Comparison of ENCODE assay signal across 10 cellular contexts in genomic region chr6:34673079-34673478, GRCh38. TPM values are rescaled to one million over a fixed set of nuclear protein-coding genes. Genes with fewer than 3 reads are reported as not detected.
DNase-seq lines count a peak whose midpoint lies in the region; ATAC-seq, FAIRE-seq and TF ChIP-seq lines count a peak whose summit lies in the region.
"Had no signal": no experiment of that assay in that cellular context is flagged by ENCODE, and none has a peak within 500 bp of the region (broad histone marks: within the 10 kb centered on the region; RNA-seq: fewer than 3 reads in every experiment).

No MANE protein-coding gene starts in this region.

- H3K4me1 Mint-ChIP-seq in stimulated activated naive CD8-positive, alpha-beta T cell treated with anti-CD3 and anti-CD28 coated beads, Interleukin-15, Interleukin-2, amounts not matched to agents 100 ng/mL and 50 ng/mL, for 24 hours (ENCODE audit: low read depth): peaks cover 68% of the 10 kb centered on the region
- H3K4me1 Mint-ChIP-seq in activated CD8-positive, alpha-beta T cell treated with anti-CD3 and anti-CD28 coated beads for 36 hours (ENCODE audit: low read depth): peaks cover 56% of the 10 kb centered on the region

- H3K27ac Mint-ChIP-seq in stimulated activated naive CD8-positive, alpha-beta T cell treated with anti-CD3 and anti-CD28 coated beads, Interleukin-15, Interleukin-2, amounts not matched to agents 100 ng/mL and 50 ng/mL, for 24 hours: peak overlapping the region; percentile 94
- peak overlapping the region; percentile 94 for H3K27ac Mint-ChIP-seq in activated CD8-positive, alpha-beta T cell treated with anti-CD3 and anti-CD28 coated beads for 36 hours

- no peak for TF ChIP-seq CTCF in activated CD8-positive, alpha-beta T cell treated with anti-CD3 and anti-CD28 coated beads for 36 hours (IDR thresholded peaks at IDR 0.05)
- TF ChIP-seq CTCF in HepG2 (CRISPR knock-in tag; IDR thresholded peaks at IDR 0.05) (no peak), coronary artery (IDR thresholded peaks at IDR 0.05) (no peak)

- H4K20me1 ChIP-seq in HepG2 (ENCODE audit: insufficient read depth, low read length): no peaks in the 10 kb centered on the region

- H3K4me1 ChIP-seq in HepG2 (ENCODE audit: insufficient read depth, low read length): peaks cover 91% of the 10 kb centered on the region

- peak overlapping the region; percentile 74 for H3K4me3 Mint-ChIP-seq in stimulated activated naive CD8-positive, alpha-beta T cell treated with anti-CD3 and anti-CD28 coated beads, Interleukin-15, Interleukin-2, amounts not matched to agents 100 ng/mL and 50 ng/mL, for 24 hours
- peak overlapping the region; percentile 55 for H3K4me3 Mint-ChIP-seq in activated CD8-positive, alpha-beta T cell treated with anti-CD3 and anti-CD28 coated beads for 36 hours

- peak overlapping the region; percentile 67 for H3K4me2 ChIP-seq in HepG2 (ENCODE audit: low read depth, low read length)

- TF ChIP-seq EP300 in HepG2 (IDR thresholded peaks at IDR 0.05; ENCODE audit: low read depth in 2 of 2, low read length in 2 of 2) (no peak), HepG2 (CRISPR knock-in tag; IDR thresholded peaks at IDR 0.05; ENCODE audit: borderline replicate concordance) (no peak)

- no peaks in the 10 kb centered on the region for H3K9me3 Mint-ChIP-seq in stimulated activated naive CD8-positive, alpha-beta T cell treated with anti-CD3 and anti-CD28 coated beads, Interleukin-15, Interleukin-2, amounts not matched to agents 100 ng/mL and 50 ng/mL, for 24 hours
- no peaks in the 10 kb centered on the region for H3K9me3 Mint-ChIP-seq in activated CD8-positive, alpha-beta T cell treated with anti-CD3 and anti-CD28 coated beads for 36 hours

- CTCF ChIA-PET in activated CD8-positive, alpha-beta T cell treated with anti-CD3 and anti-CD28 coated beads for 36 hours (lab: Charles Lee): interaction anchor here (0.6 to 4.0 kb wide), 7 partner anchors 10 to 50 kb away, joined by 3 to 17 read pairs (median 4); partner anchors contain the start of gene ILRUN
- CTCF ChIA-PET in HepG2 (lab: Yijun Ruan, JAX; ENCODE audit: low intra/inter-chr PET ratio, low total read pairs): no interaction called here

- H3K79me2 ChIP-seq in HepG2 (ENCODE audit: insufficient read depth, low read length): peaks cover 80% of the 10 kb centered on the region

- FAIRE-seq in HepG2 (lab: Jason Lieb, UNC): no peak

- H3K9me3 ChIP-seq in HepG2 (ENCODE audit: low read length): no peaks in the 10 kb centered on the region

- in situ Hi-C loops in HepG2 (cut with HindIII; ENCODE audit: extremely low pct_ligation_motif_present, low pct_unique_long_range_greater_than_20kb): no loop called here

- H3K27ac ChIP-seq in HepG2 (ENCODE audit: extremely low read length, insufficient read depth, low read length) (peak overlapping the region; percentile 73), coronary artery (no peak overlapping the region)

- 6% methylated on average over 1 of the region's 1 CpG for WGBS in HepG2 (ENCODE audit: low lambda C conversion rate)

- H3K27me3 Mint-ChIP-seq in stimulated activated naive CD8-positive, alpha-beta T cell treated with anti-CD3 and anti-CD28 coated beads, Interleukin-15, Interleukin-2, amounts not matched to agents 100 ng/mL and 50 ng/mL, for 24 hours: no peaks in the 10 kb centered on the region
- no peaks in the 10 kb centered on the region for H3K27me3 Mint-ChIP-seq in activated CD8-positive, alpha-beta T cell treated with anti-CD3 and anti-CD28 coated beads for 36 hours

- H3K36me3 ChIP-seq in HepG2 (replicated peaks in 1 of 2; ENCODE audit: control insufficient read depth in 1 of 2, insufficient read depth in 2 of 2, low read length in 2 of 2): no peaks in the 10 kb centered on the region; a peak in 1 of 5 replicates

- ATAC-seq in stimulated activated naive CD8-positive, alpha-beta T cell treated with anti-CD3 and anti-CD28 coated beads, Interleukin-15, Interleukin-2, amounts not matched to agents 100 U/mL and 50 U/mL, for 24 hours: no peak
- ATAC-seq in activated CD8-positive, alpha-beta T cell treated with anti-CD3 and anti-CD28 coated beads for 36 hours: no peak
- peak; percentile 47 for ATAC-seq in HepG2
- ATAC-seq in HG03159 (IDR thresholded peaks at IDR 0.05; ENCODE audit: unreplicated experiment): no peak
- no peak for ATAC-seq in GM18517 (IDR thresholded peaks at IDR 0.05; ENCODE audit: unreplicated experiment)

- H2AFZ ChIP-seq in HepG2 (ENCODE audit: low read length): no peak overlapping the region

- TF ChIP-seq POLR2A in HepG2 (IDR thresholded peaks at IDR 0.05; ENCODE audit: insufficient read depth in 1 of 2, low read depth in 2 of 2, low read length in 2 of 2): no peak

- no peaks in the 10 kb centered on the region for H3K27me3 ChIP-seq in HepG2 (ENCODE audit: control insufficient read depth in 1 of 2, insufficient read depth in 2 of 2, low read length in 2 of 2)

- intact Hi-C loops in activated CD8-positive, alpha-beta T cell treated with anti-CD3 and anti-CD28 coated beads for 36 hours (cut with micrococcal nuclease): no loop called here
- intact Hi-C loops in HepG2 (cut with micrococcal nuclease; ENCODE audit: unreplicated experiment): loop anchor here (5.0 kb wide), 1 partner anchor 84 kb away; the partner anchor contains the start of gene SNRPC

- peak overlapping the region; percentile 38 for H3K9ac ChIP-seq in HepG2 (ENCODE audit: insufficient read depth, low read depth, low read length)

- TSS peak; percentile 63 for BruUV-seq in HepG2 (replicated peaks; lab: Mats Ljungman, UMichigan)

- no peak for DNase-seq in stimulated activated naive CD8-positive, alpha-beta T cell treated with anti-CD3 and anti-CD28 coated beads, Interleukin-15, Interleukin-2, amounts not matched to agents 100 U/mL and 50 U/mL, for 24 hours
- DNase-seq in activated CD8-positive, alpha-beta T cell treated with anti-CD3 and anti-CD28 coated beads for 36 hours: no peak
- no peak for DNase-seq in HepG2 (ENCODE audit: low spot score)
- DNase-seq in OCI-M2 (lab: John Stamatoyannopoulos, UW; ENCODE audit: unreplicated experiment): no peak
- DNase-seq in coronary artery (ENCODE audit: low spot score): no peak
- DNase-seq: C1 segment of cervical spinal cord, erythroblast had no signal

- TF ChIP-seq RAD21 in HepG2 (CRISPR knock-in tag; IDR thresholded peaks at IDR 0.05): no peak

- no peaks in the 10 kb centered on the region for H3K36me3 Mint-ChIP-seq in stimulated activated naive CD8-positive, alpha-beta T cell treated with anti-CD3 and anti-CD28 coated beads, Interleukin-15, Interleukin-2, amounts not matched to agents 100 ng/mL and 50 ng/mL, for 24 hours (ENCODE audit: low read depth)
- peaks cover 11% of the 10 kb centered on the region for H3K36me3 Mint-ChIP-seq in activated CD8-positive, alpha-beta T cell treated with anti-CD3 and anti-CD28 coated beads for 36 hours (ENCODE audit: low read depth)

- H3K4me3 ChIP-seq in HepG2 (replicated peaks in 1 of 3; ENCODE audit: insufficient read depth in 1 of 3, low read depth in 2 of 3, low read length in 3 of 3) (no peak overlapping the region; a peak in 1 of 6 replicates), coronary artery (no peak overlapping the region)

- POLR2A ChIA-PET in activated CD8-positive, alpha-beta T cell treated with anti-CD3 and anti-CD28 coated beads for 36 hours (lab: Charles Lee): interaction anchor here (0.8 to 3.3 kb wide), 4 partner anchors 13 to 119 kb away, joined by 3 to 17 read pairs (median 8); partner anchors contain the start of genes BLTP3A and ILRUN
- POLR2A ChIA-PET in HepG2 (lab: Yijun Ruan, JAX): interaction anchor here (1.2 to 3.2 kb wide), 6 partner anchors 9 to 84 kb away, joined by 3 to 44 read pairs (median 10); partner anchors contain the start of genes ILRUN and SNRPC

TF ChIP-seq in HepG2, 621 proteins besides CTCF, POLR2A, EP300 and RAD21 (continues in another document):
- TF ChIP-seq DMTF1 (CRISPR knock-in tag; IDR thresholded peaks at IDR 0.05): no peak

RNA-seq across cellular contexts. Expression of gene ILRUN, which starts 23.5 kb away (rescaled TPM):
- total RNA-seq in activated CD8-positive, alpha-beta T cell treated with anti-CD3 and anti-CD28 coated beads for 36 hours: 10 to 100 TPM; 45.3 to 51.8 TPM
- total RNA-seq in HepG2 (2016; rRNA removed; fragmentation: Illumina TruSeq; extraction: Trizol): 66.6 and 90.8 TPM in 2 replicates
- 20.3 and 22.0 TPM in 2 replicates for total RNA-seq in HepG2 (2016; cell fraction: cytosol; rRNA removed; fragmentation: Illumina TruSeq; extraction: Trizol; ENCODE audit: low read depth)
- 66.5 and 79.2 TPM in 2 replicates for total RNA-seq in HepG2 (2016; cell fraction: insoluble cytoplasmic fraction; rRNA removed; fragmentation: Illumina TruSeq; extraction: Trizol)
- total RNA-seq in HepG2 (2016; cell fraction: membrane; rRNA removed; fragmentation: Illumina TruSeq; extraction: Trizol): 93.9 and 107 TPM in 2 replicates
- total RNA-seq in HepG2 (2016; cell fraction: nucleus; rRNA removed; fragmentation: Illumina TruSeq; extraction: Trizol): 37.4 and 39.5 TPM in 2 replicates
- polyA plus RNA-seq in HepG2 (2011; rRNA removed): 45.5 and 50.6 TPM in 2 replicates
- polyA plus RNA-seq in HepG2 (2011; cell fraction: cytosol; rRNA removed): 39.2 and 46.8 TPM in 2 replicates
- 18.1 and 22.0 TPM in 2 replicates for polyA plus RNA-seq in HepG2 (2011; cell fraction: nucleus; rRNA removed)
- polyA plus RNA-seq in HepG2 (2012): 76.7 and 76.9 TPM in 2 replicates
- 23.8 and 24.6 TPM in 2 replicates for polyA plus RNA-seq in HepG2 (2016; cell fraction: cytosol; fragmentation: Illumina TruSeq; extraction: Trizol; ENCODE audit: low read depth)
- polyA plus RNA-seq in HepG2 (2016; cell fraction: insoluble cytoplasmic fraction; fragmentation: Illumina TruSeq; extraction: Trizol; ENCODE audit: low read depth): 79.1 and 86.9 TPM in 2 replicates
- polyA plus RNA-seq in HepG2 (2016; cell fraction: membrane; fragmentation: Illumina TruSeq; extraction: Trizol; ENCODE audit: low read depth): 82.0 and 93.2 TPM in 2 replicates
- 42.3 and 46.6 TPM in 2 replicates for polyA plus RNA-seq in HepG2 (2016; cell fraction: nucleus; fragmentation: Illumina TruSeq; extraction: Trizol; ENCODE audit: insufficient read depth, low read depth)
- 122 and 124 TPM in 2 replicates for polyA minus RNA-seq in HepG2 (2011; rRNA and poly(A)+ RNA removed; ENCODE audit: low replicate concordance)
- 45.1 and 48.4 TPM in 2 replicates for polyA minus RNA-seq in HepG2 (2011; cell fraction: cytosol; rRNA and poly(A)+ RNA removed)
- 27.2 and 30.5 TPM in 2 replicates for polyA minus RNA-seq in HepG2 (2011; cell fraction: nucleus; rRNA and poly(A)+ RNA removed)
